In genomic region chr2:231047270-231047921, GRCh38 we compare ENCODE assay signal across 22 cellular contexts. TPM values are rescaled to one million over a fixed set of nuclear protein-coding genes. Genes with fewer than 3 reads are reported as not detected.
DNase-seq lines count a peak whose midpoint lies in the region; ATAC-seq and TF ChIP-seq lines count a peak whose summit lies in the region.
"Had no signal": no experiment of that assay in that cellular context is flagged by ENCODE, and none has a peak within 500 bp of the region (broad histone marks: within the 10 kb centered on the region; RNA-seq: fewer than 3 reads in every experiment).

No MANE protein-coding gene starts in this region.

- H2AFZ ChIP-seq in DND-41 (ENCODE audit: low read depth, low read length) = no peak overlapping the region

- no peak for TF ChIP-seq CTCF in DND-41 (IDR thresholded peaks at IDR 0.05; ENCODE audit: borderline replicate concordance, extremely low read depth, low read length, poor library complexity, severe bottlenecking)

- no peak overlapping the region for H3K9ac ChIP-seq in DND-41 (ENCODE audit: low read depth, low read length)

- intact Hi-C loops in sciatic nerve (cut with DNase I) = no loop called here

- H3K4me3 ChIP-seq in DND-41 (ENCODE audit: low read depth in 1 of 2, low read length in 2 of 2) = no peak overlapping the region
- H3K4me3 ChIP-seq: coronary artery, left ventricle myocardium inferior, vagina had no signal

- H3K4me1 ChIP-seq in DND-41 (ENCODE audit: insufficient read depth, low read length) = peaks cover 7% of the 10 kb centered on the region

- no peaks in the 10 kb centered on the region for H4K20me1 ChIP-seq in DND-41 (ENCODE audit: insufficient read depth, low read length)

- no peak overlapping the region for H3K4me2 ChIP-seq in DND-41 (ENCODE audit: insufficient read depth, low read length)

- H3K79me2 ChIP-seq in DND-41 (ENCODE audit: insufficient read depth, low read length) = no peaks in the 10 kb centered on the region

- peaks cover 36% of the 10 kb centered on the region for H3K27me3 ChIP-seq in DND-41 (ENCODE audit: insufficient read depth, low read length, poor library complexity)
- H3K27me3 ChIP-seq: vagina had no signal

- H3K27ac ChIP-seq in DND-41 (ENCODE audit: low read length) = no peak overlapping the region
- H3K27ac ChIP-seq: coronary artery, left ventricle myocardium inferior, neutrophil, vagina had no signal

- ATAC-seq in DND-41 (ENCODE audit: insufficient read depth, low read depth) (0 out of 3 replicates have a peak, but pooled peaks have one; percentile 19), sciatic nerve (peak; percentile 88), GM21723 (IDR thresholded peaks at IDR 0.05; ENCODE audit: unreplicated experiment) (no peak), GM18867 (IDR thresholded peaks at IDR 0.05; ENCODE audit: unreplicated experiment) (no peak), GM21529 (IDR thresholded peaks at IDR 0.05; ENCODE audit: unreplicated experiment) (no peak)
- ATAC-seq: right cardiac atrium; stimulated activated naive CD8-positive, alpha-beta T cell treated with anti-CD3 and anti-CD28 coated beads, Interleukin-15, amount 100 ng/mL, for 72 hours had no signal

- H3K9me3 ChIP-seq in DND-41 (ENCODE audit: insufficient read depth, low read length, severe bottlenecking) = no peaks in the 10 kb centered on the region
- H3K9me3 ChIP-seq: left ventricle myocardium inferior, neutrophil, vagina had no signal

- DNase-seq in DND-41 (no peak), globus pallidus (ENCODE audit: low spot score) (peak; percentile 94), midbrain (lab: John Stamatoyannopoulos, UW) (peak; percentile 83), sciatic nerve (ENCODE audit: low spot score) (no peak), HuH-7 (ENCODE audit: low spot score) (no peak)
- DNase-seq: activated naive CD8-positive, alpha-beta T cell treated with anti-CD3 and anti-CD28 coated beads, Interleukin-2, amount 10 ng/mL, durations not matched to agents 7 days and 5 days; DMS 273 treated with DMSO at 0.1 percent for 48 hours; HCEC 1CT; Kasumi-1; left ventricle myocardium inferior; NCI-H1930; NCI-H2227 treated with DMSO at 0.1 percent for 48 hours; NCI-H748 treated with DMSO at 0.1 percent for 48 hours; right cardiac atrium; stimulated activated naive CD8-positive, alpha-beta T cell treated with anti-CD3 and anti-CD28 coated beads, Interleukin-15, amount 100 ng/mL, for 72 hours had no signal

- H3K36me3 ChIP-seq in DND-41 (ENCODE audit: insufficient read depth, low read length) = no peaks in the 10 kb centered on the region
- H3K36me3 ChIP-seq: left ventricle myocardium inferior, neutrophil, vagina had no signal

RNA-seq across cellular contexts. Expression of gene PSMD1, which starts 9.3 kb away (rescaled TPM):
- total RNA-seq in sciatic nerve = 73.6 TPM

RNA-seq across cellular contexts. Expression of gene C2orf72, which starts 10.1 kb away (rescaled TPM):
- total RNA-seq in sciatic nerve = 2.7 TPM

RNA-seq across cellular contexts. Expression of gene SPATA3, which starts 51.5 kb away (rescaled TPM):
- total RNA-seq in sciatic nerve = not detected
- total RNA-seq: activated naive CD8-positive, alpha-beta T cell treated with anti-CD3 and anti-CD28 coated beads, Interleukin-2, amount 10 ng/mL, durations not matched to agents 7 days and 5 days; G401; left ventricle myocardium inferior; right cardiac atrium; vagina had no signal

Comparison
In these comparisons a context has a peak if more than half of its experiments do, and no peak if none do; other contexts are left out.
1. ATAC-seq: peak in DND-41 (single experiment) and sciatic nerve (single experiment); none in GM21723 (single experiment), GM18867 (single experiment) and GM21529 (single experiment).
2. DNase-seq: peak in globus pallidus (single experiment) and midbrain (single experiment); none in DND-41 (single experiment), sciatic nerve (single experiment) and HuH-7 (single experiment).